In the genomic region with DNA sequence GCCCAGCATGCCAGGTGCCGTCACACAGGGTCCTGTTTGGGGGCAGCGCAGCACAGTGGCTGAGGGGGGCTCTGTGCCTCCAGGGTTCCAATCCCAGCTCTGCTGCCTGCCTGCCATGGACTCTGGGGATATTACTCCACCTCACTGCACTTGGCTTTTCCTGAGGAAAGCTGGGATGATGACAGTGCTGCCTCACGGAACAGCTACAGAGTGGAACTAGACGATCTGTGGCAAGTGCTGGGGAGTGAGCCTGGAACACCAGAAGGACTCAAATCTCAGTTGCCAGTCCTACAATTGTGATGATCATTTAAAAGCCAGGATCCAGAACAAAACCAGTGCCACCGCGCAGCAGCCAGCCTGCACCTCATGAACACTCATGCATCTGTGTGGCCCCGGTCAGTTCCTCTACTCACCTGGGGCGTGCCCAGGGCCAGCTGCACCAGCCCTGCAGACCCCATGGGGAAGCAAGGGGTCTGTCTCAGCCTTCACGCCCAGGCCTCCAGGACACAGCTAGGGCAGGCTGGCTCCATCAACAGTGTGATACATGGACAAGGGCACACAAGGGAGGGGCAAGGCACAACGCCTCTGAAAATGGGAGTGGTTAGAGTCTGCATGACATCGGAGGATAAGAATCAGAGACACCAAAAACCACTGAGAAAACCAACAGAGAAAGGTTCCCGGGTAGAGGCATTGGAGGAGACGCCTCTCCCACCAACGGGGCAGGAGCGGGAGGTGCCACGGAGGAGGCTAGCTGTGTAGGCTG, we compare ENCODE assay signal across 20 cellular contexts. TPM values are rescaled to one million over a fixed set of nuclear protein-coding genes. Genes with fewer than 3 reads are reported as not detected.
DNase-seq lines count a peak whose midpoint lies in the region; ATAC-seq, FAIRE-seq and TF ChIP-seq lines count a peak whose summit lies in the region.
"Had no signal": no experiment of that assay in that cellular context is flagged by ENCODE, and none has a peak within 500 bp of the region (broad histone marks: within the 10 kb centered on the region; RNA-seq: fewer than 3 reads in every experiment).

No MANE protein-coding gene starts in this region.

- no peak for DNase-seq in activated naive CD8-positive, alpha-beta T cell treated with anti-CD3 and anti-CD28 coated beads, Interleukin-2, amount 10 ng/mL, durations not matched to agents 7 days and 5 days
- DNase-seq in activated naive CD8-positive, alpha-beta T cell treated with anti-CD3 and anti-CD28 coated beads for 36 hours, result no peak
- DNase-seq in RWPE1 (ENCODE audit: low spot score), result no peak
- DNase-seq in small intestine, result peak; percentile 63
- DNase-seq in activated CD8-positive, alpha-beta T cell treated with anti-CD3 and anti-CD28 coated beads, Interleukin-2, amount 10 ng/mL, durations not matched to agents 7 days and 5 days, result no peak
- DNase-seq in amniotic stem cell (lab: John Stamatoyannopoulos, UW), result no peak
- DNase-seq: activated CD4-positive, alpha-beta T cell treated with anti-CD3 and anti-CD28 coated beads for 4 hours; activated CD8-positive, alpha-beta memory T cell treated with anti-CD3 and anti-CD28 coated beads, Interleukin-2, amount 50 U/mL, for 4 hours; activated effector memory CD4-positive, alpha-beta T cell treated with anti-CD3 and anti-CD28 coated beads, Interleukin-2, amount 50 U/mL, for 16 hours; aorta; GOT3; NCI-H1048; NCI-H2081 treated with DMSO at 0.1 percent for 48 hours; NCI-H526; stimulated activated naive CD8-positive, alpha-beta T cell treated with anti-CD3 and anti-CD28 coated beads, Interleukin-15, amount 100 ng/mL, for 72 hours had no signal

- peak overlapping the region; percentile 65 for H3K27ac ChIP-seq in RWPE1
- H3K27ac ChIP-seq in small intestine (ENCODE audit: low read depth in 1 of 2, low read length in 1 of 2), result peak overlapping the region; percentile 6 to 42

- no peak for FAIRE-seq in small intestine (lab: Jason Lieb, UNC)
- FAIRE-seq: endometrium, keratinocyte had no signal

- no peaks in the 10 kb centered on the region for H3K9me3 ChIP-seq in small intestine (ENCODE audit: control insufficient read depth, low read depth)

- no peak for TF ChIP-seq CTCF in RWPE1 (conservative IDR thresholded peaks at IDR 0.05; ENCODE audit: low read depth)

- H3K36me3 Mint-ChIP-seq in activated naive CD8-positive, alpha-beta T cell treated with anti-CD3 and anti-CD28 coated beads, Interleukin-2, amount 10 ng/mL, durations not matched to agents 7 days and 5 days, result peaks cover 3% of the 10 kb centered on the region
- H3K36me3 Mint-ChIP-seq in activated naive CD8-positive, alpha-beta T cell treated with anti-CD3 and anti-CD28 coated beads for 36 hours, result no peaks in the 10 kb centered on the region
- no peaks in the 10 kb centered on the region for H3K36me3 Mint-ChIP-seq in dendritic cell treated with granulocyte-macrophage colony-stimulating factor and Interleukin-4, amounts not matched to agents 40 ng/mL and 50 ng/mL, for 4 days (ENCODE audit: low read depth)
- peaks cover under 1% of the 10 kb centered on the region for H3K36me3 Mint-ChIP-seq in activated CD8-positive, alpha-beta T cell treated with anti-CD3 and anti-CD28 coated beads, Interleukin-2, amount 10 ng/mL, durations not matched to agents 7 days and 5 days (ENCODE audit: low read depth)

- peaks cover 0 to 3% of the 10 kb centered on the region in 2 donors for H3K36me3 ChIP-seq in small intestine (ENCODE audit: control insufficient read depth in 2 of 2, insufficient read depth in 2 of 2, low read length in 2 of 2)

- POLR2A ChIA-PET in activated naive CD8-positive, alpha-beta T cell treated with anti-CD3 and anti-CD28 coated beads, Interleukin-2, amount 10 ng/mL, durations not matched to agents 7 days and 5 days (lab: Charles Lee), result interaction anchor here (1.2 kb wide), 1 partner anchor 503 kb away, joined by 3 read pairs; a partner anchor contains a TSS
- POLR2A ChIA-PET in RWPE1 (lab: Yijun Ruan, JAX; ENCODE audit: low non-redundant PET), result interaction anchor here (0.6 kb wide), 1 partner anchor 249 kb away, joined by 6 read pairs; no protein-coding TSS in a partner anchor
- POLR2A ChIA-PET in activated CD8-positive, alpha-beta T cell treated with anti-CD3 and anti-CD28 coated beads, Interleukin-2, amount 10 ng/mL, durations not matched to agents 7 days and 5 days (lab: Charles Lee), result no interaction called here

- H3K4me3 ChIP-seq in small intestine (ENCODE audit: low read depth in 1 of 2, low read length in 2 of 2), result no peak overlapping the region

- 69 to 81% (median 75%) methylated on average over 16 of the region's 16 CpGs for WGBS in small intestine, 3 donors

- no peaks in the 10 kb centered on the region for H3K27me3 ChIP-seq in small intestine (ENCODE audit: control insufficient read depth in 2 of 2, insufficient read depth in 2 of 2, low read length in 2 of 2)

- intact Hi-C loops in dendritic cell treated with granulocyte-macrophage colony-stimulating factor and Interleukin-4, amounts not matched to agents 40 ng/mL and 50 ng/mL, for 4 days (cut with micrococcal nuclease), result no loop called here

- no peak overlapping the region for H3K4me3 Mint-ChIP-seq in activated naive CD8-positive, alpha-beta T cell treated with anti-CD3 and anti-CD28 coated beads, Interleukin-2, amount 10 ng/mL, durations not matched to agents 7 days and 5 days
- H3K4me3 Mint-ChIP-seq in activated naive CD8-positive, alpha-beta T cell treated with anti-CD3 and anti-CD28 coated beads for 36 hours, result no peak overlapping the region
- no peak overlapping the region for H3K4me3 Mint-ChIP-seq in dendritic cell treated with granulocyte-macrophage colony-stimulating factor and Interleukin-4, amounts not matched to agents 40 ng/mL and 50 ng/mL, for 4 days
- no peak overlapping the region for H3K4me3 Mint-ChIP-seq in activated CD8-positive, alpha-beta T cell treated with anti-CD3 and anti-CD28 coated beads, Interleukin-2, amount 10 ng/mL, durations not matched to agents 7 days and 5 days
- H3K4me3 Mint-ChIP-seq: memory B cell; stimulated activated naive CD8-positive, alpha-beta T cell treated with anti-CD3 and anti-CD28 coated beads, Interleukin-15, amount 100 ng/mL, for 72 hours had no signal

- peaks cover 3% of the 10 kb centered on the region for H3K27me3 Mint-ChIP-seq in activated naive CD8-positive, alpha-beta T cell treated with anti-CD3 and anti-CD28 coated beads, Interleukin-2, amount 10 ng/mL, durations not matched to agents 7 days and 5 days
- H3K27me3 Mint-ChIP-seq in activated naive CD8-positive, alpha-beta T cell treated with anti-CD3 and anti-CD28 coated beads for 36 hours, result no peaks in the 10 kb centered on the region
- peaks cover under 1% of the 10 kb centered on the region for H3K27me3 Mint-ChIP-seq in dendritic cell treated with granulocyte-macrophage colony-stimulating factor and Interleukin-4, amounts not matched to agents 40 ng/mL and 50 ng/mL, for 4 days
- H3K27me3 Mint-ChIP-seq in activated CD8-positive, alpha-beta T cell treated with anti-CD3 and anti-CD28 coated beads, Interleukin-2, amount 10 ng/mL, durations not matched to agents 7 days and 5 days (ENCODE audit: low read depth), result no peaks in the 10 kb centered on the region
- H3K27me3 Mint-ChIP-seq: stimulated activated naive CD8-positive, alpha-beta T cell treated with anti-CD3 and anti-CD28 coated beads, Interleukin-15, amount 100 ng/mL, for 72 hours had no signal

- peaks cover under 1% of the 10 kb centered on the region for H3K9me3 Mint-ChIP-seq in activated naive CD8-positive, alpha-beta T cell treated with anti-CD3 and anti-CD28 coated beads, Interleukin-2, amount 10 ng/mL, durations not matched to agents 7 days and 5 days
- peaks cover 1% of the 10 kb centered on the region for H3K9me3 Mint-ChIP-seq in activated naive CD8-positive, alpha-beta T cell treated with anti-CD3 and anti-CD28 coated beads for 36 hours
- peaks cover under 1% of the 10 kb centered on the region for H3K9me3 Mint-ChIP-seq in dendritic cell treated with granulocyte-macrophage colony-stimulating factor and Interleukin-4, amounts not matched to agents 40 ng/mL and 50 ng/mL, for 4 days
- no peaks in the 10 kb centered on the region for H3K9me3 Mint-ChIP-seq in activated CD8-positive, alpha-beta T cell treated with anti-CD3 and anti-CD28 coated beads, Interleukin-2, amount 10 ng/mL, durations not matched to agents 7 days and 5 days (ENCODE audit: insufficient read depth)

- H3K4me1 Mint-ChIP-seq in activated naive CD8-positive, alpha-beta T cell treated with anti-CD3 and anti-CD28 coated beads, Interleukin-2, amount 10 ng/mL, durations not matched to agents 7 days and 5 days, result peaks cover 42% of the 10 kb centered on the region
- H3K4me1 Mint-ChIP-seq in activated naive CD8-positive, alpha-beta T cell treated with anti-CD3 and anti-CD28 coated beads for 36 hours, result peaks cover 7% of the 10 kb centered on the region
- H3K4me1 Mint-ChIP-seq in dendritic cell treated with granulocyte-macrophage colony-stimulating factor and Interleukin-4, amounts not matched to agents 40 ng/mL and 50 ng/mL, for 4 days (ENCODE audit: low read depth), result peaks cover 21% of the 10 kb centered on the region
- peaks cover 35% of the 10 kb centered on the region for H3K4me1 Mint-ChIP-seq in activated CD8-positive, alpha-beta T cell treated with anti-CD3 and anti-CD28 coated beads, Interleukin-2, amount 10 ng/mL, durations not matched to agents 7 days and 5 days (ENCODE audit: low read depth)

- ATAC-seq in activated naive CD8-positive, alpha-beta T cell treated with anti-CD3 and anti-CD28 coated beads, Interleukin-2, amount 10 ng/mL, durations not matched to agents 7 days and 5 days (ENCODE audit: low read depth), result peak; percentile 31
- ATAC-seq in activated CD8-positive, alpha-beta T cell treated with anti-CD3 and anti-CD28 coated beads, Interleukin-2, amount 10 ng/mL, durations not matched to agents 7 days and 5 days, result no peak
- ATAC-seq in HG03342 (IDR thresholded peaks at IDR 0.05; ENCODE audit: unreplicated experiment), result no peak
- ATAC-seq: stimulated activated naive CD8-positive, alpha-beta T cell treated with anti-CD3 and anti-CD28 coated beads, Interleukin-15, amount 100 ng/mL, for 72 hours had no signal

- H3K27ac Mint-ChIP-seq in activated naive CD8-positive, alpha-beta T cell treated with anti-CD3 and anti-CD28 coated beads, Interleukin-2, amount 10 ng/mL, durations not matched to agents 7 days and 5 days, result no peak overlapping the region
- H3K27ac Mint-ChIP-seq in activated naive CD8-positive, alpha-beta T cell treated with anti-CD3 and anti-CD28 coated beads for 36 hours, result no peak overlapping the region
- H3K27ac Mint-ChIP-seq in dendritic cell treated with granulocyte-macrophage colony-stimulating factor and Interleukin-4, amounts not matched to agents 40 ng/mL and 50 ng/mL, for 4 days, result peak overlapping the region; percentile 29
- H3K27ac Mint-ChIP-seq in activated CD8-positive, alpha-beta T cell treated with anti-CD3 and anti-CD28 coated beads, Interleukin-2, amount 10 ng/mL, durations not matched to agents 7 days and 5 days, result no peak overlapping the region
- H3K27ac Mint-ChIP-seq: memory B cell; stimulated activated naive CD8-positive, alpha-beta T cell treated with anti-CD3 and anti-CD28 coated beads, Interleukin-15, amount 100 ng/mL, for 72 hours had no signal

- CTCF ChIA-PET in RWPE1 (lab: Yijun Ruan, JAX), result interaction anchor here (0.7 kb wide), 1 partner anchor 63 kb away, joined by 4 read pairs; no protein-coding TSS in a partner anchor
- CTCF ChIA-PET in activated CD8-positive, alpha-beta T cell treated with anti-CD3 and anti-CD28 coated beads, Interleukin-2, amount 10 ng/mL, durations not matched to agents 7 days and 5 days (lab: Charles Lee), result interaction anchor here (1.1 kb wide), 1 partner anchor 61 kb away, joined by 3 read pairs; no protein-coding TSS in a partner anchor

- peaks cover 12 to 15% of the 10 kb centered on the region in 2 donors for H3K4me1 ChIP-seq in small intestine (ENCODE audit: control insufficient read depth in 2 of 2, insufficient read depth in 1 of 2, low read depth in 1 of 2, low read length in 1 of 2)

RNA-seq across cellular contexts. Expression of a gene that starts 55.2 kb away (rescaled TPM):
- under 1 TPM; 0.51 to 0.64 TPM for total RNA-seq in activated naive CD8-positive, alpha-beta T cell treated with anti-CD3 and anti-CD28 coated beads, Interleukin-2, amount 10 ng/mL, durations not matched to agents 7 days and 5 days
- under 1 TPM; 0.66 to 0.80 TPM for total RNA-seq in activated naive CD8-positive, alpha-beta T cell treated with anti-CD3 and anti-CD28 coated beads for 36 hours
- 10 to 100 TPM in 2 of 3 donors, 1 to 10 TPM in 1; 8.1 to 16.1 (median 10.8) TPM for polyA plus RNA-seq in small intestine
- total RNA-seq in activated CD8-positive, alpha-beta T cell treated with anti-CD3 and anti-CD28 coated beads, Interleukin-2, amount 10 ng/mL, durations not matched to agents 7 days and 5 days, result under 1 TPM; 0.29 to 0.37 TPM

RNA-seq across cellular contexts. Expression of a gene that starts 56.2 kb away (rescaled TPM):
- total RNA-seq in activated naive CD8-positive, alpha-beta T cell treated with anti-CD3 and anti-CD28 coated beads, Interleukin-2, amount 10 ng/mL, durations not matched to agents 7 days and 5 days, result 10 to 100 TPM; 30.0 to 30.5 TPM
- total RNA-seq in activated naive CD8-positive, alpha-beta T cell treated with anti-CD3 and anti-CD28 coated beads for 36 hours, result 10 to 100 TPM; 26.2 to 29.9 TPM
- 1 to 10 TPM; 1.4 to 7.7 (median 2.2) TPM for polyA plus RNA-seq in small intestine
- 10 to 100 TPM; 22.9 to 28.3 TPM for total RNA-seq in activated CD8-positive, alpha-beta T cell treated with anti-CD3 and anti-CD28 coated beads, Interleukin-2, amount 10 ng/mL, durations not matched to agents 7 days and 5 days
